17 cellular contexts compared by ENCODE assay signal in genomic region chr10:17663450-17663849, GRCh38.
"Had no signal": no experiment of that assay in that cellular context is flagged by ENCODE, and none has a peak within 500 bp of the region (broad histone marks: within the 10 kb centered on the region; RNA-seq: fewer than 3 reads in every experiment).

No MANE protein-coding gene starts in this region.

- H3K9me3 ChIP-seq: psoas muscle, right lobe of liver, spleen, transverse colon had no signal

- ATAC-seq: effector memory CD8-positive, alpha-beta T cell; left lobe of liver; psoas muscle; right lobe of liver; stimulated activated memory B cell treated with anti-CD40 and anti-IgM and Interleukin-4, amounts not matched to agents 10 μg/mL and 1 μg/mL and 100 μg/mL, for 72 hours; T-cell had no signal

- DNase-seq: activated CD4-positive, alpha-beta T cell treated with anti-CD3 and anti-CD28 coated beads, Interleukin-2, amount 10 ng/mL, durations not matched to agents 24 days and 14 days; activated gamma-delta T cell; activated T-cell treated with anti-CD3 and anti-CD28 coated beads for 4 hours; caudate nucleus; effector memory CD8-positive, alpha-beta T cell; mammary epithelial cell; occipital lobe; psoas muscle; right lobe of liver; spleen; stimulated activated CD4-positive, alpha-beta T cell treated with anti-CD3 and anti-CD28 coated beads, Interleukin-1b, Interleukin-23, amount 100 ng/mL, for 48 hours; substantia nigra; T-cell; transverse colon had no signal

- H3K27me3 Mint-ChIP-seq: activated CD4-positive, alpha-beta T cell treated with anti-CD3 and anti-CD28 coated beads, Interleukin-2, amount 10 ng/mL, durations not matched to agents 24 days and 14 days; effector memory CD8-positive, alpha-beta T cell; stimulated activated memory B cell treated with anti-CD40 and anti-IgM and Interleukin-4, amounts not matched to agents 10 μg/mL and 1 μg/mL and 100 μg/mL, for 72 hours; T-cell had no signal

- H3K9me3 Mint-ChIP-seq: activated CD4-positive, alpha-beta T cell treated with anti-CD3 and anti-CD28 coated beads, Interleukin-2, amount 10 ng/mL, durations not matched to agents 24 days and 14 days; effector memory CD8-positive, alpha-beta T cell; stimulated activated memory B cell treated with anti-CD40 and anti-IgM and Interleukin-4, amounts not matched to agents 10 μg/mL and 1 μg/mL and 100 μg/mL, for 72 hours; T-cell had no signal

- H3K4me1 Mint-ChIP-seq: nephron had no signal

- H3K27ac Mint-ChIP-seq: activated CD4-positive, alpha-beta T cell treated with anti-CD3 and anti-CD28 coated beads, Interleukin-2, amount 10 ng/mL, durations not matched to agents 24 days and 14 days; effector memory CD8-positive, alpha-beta T cell; nephron; stimulated activated memory B cell treated with anti-CD40 and anti-IgM and Interleukin-4, amounts not matched to agents 10 μg/mL and 1 μg/mL and 100 μg/mL, for 72 hours had no signal

- H3K4me3 Mint-ChIP-seq: activated CD4-positive, alpha-beta T cell treated with anti-CD3 and anti-CD28 coated beads, Interleukin-2, amount 10 ng/mL, durations not matched to agents 24 days and 14 days; effector memory CD8-positive, alpha-beta T cell; nephron; stimulated activated memory B cell treated with anti-CD40 and anti-IgM and Interleukin-4, amounts not matched to agents 10 μg/mL and 1 μg/mL and 100 μg/mL, for 72 hours had no signal
